ENCODE assay signal across 13 cellular contexts in the genomic region with DNA sequence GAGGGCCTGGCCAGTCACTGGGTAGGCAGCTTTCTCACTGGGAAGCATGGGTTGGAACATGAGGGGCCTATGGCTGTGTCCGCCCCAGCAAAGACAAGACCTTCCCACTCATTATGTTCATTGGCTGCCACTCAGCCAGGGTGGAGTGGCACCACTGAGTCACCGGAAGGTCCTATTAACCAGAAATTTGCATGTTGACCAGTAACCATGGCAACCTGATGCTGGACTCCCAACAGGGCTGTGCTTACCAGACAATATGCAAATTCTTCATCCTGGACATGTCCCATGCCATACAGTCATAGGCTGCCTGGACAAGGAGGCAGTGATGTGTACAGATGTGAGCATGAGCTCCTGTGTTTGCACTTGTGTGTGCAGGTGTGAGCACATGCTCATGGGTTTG.
DNase-seq lines count a peak whose midpoint lies in the region; ATAC-seq and TF ChIP-seq lines count a peak whose summit lies in the region.
"Had no signal": no experiment of that assay in that cellular context is flagged by ENCODE, and none has a peak within 500 bp of the region (broad histone marks: within the 10 kb centered on the region; RNA-seq: fewer than 3 reads in every experiment).

No MANE protein-coding gene starts in this region.

- peaks cover 14% of the 10 kb centered on the region for H3K27me3 ChIP-seq in foreskin keratinocyte
- H3K27me3 ChIP-seq in osteoblast (ENCODE audit: insufficient read depth, low read length): peaks cover 46% of the 10 kb centered on the region

- H3K4me1 ChIP-seq in foreskin keratinocyte (no peaks in the 10 kb centered on the region), osteoblast (ENCODE audit: insufficient read depth, low read length) (no peaks in the 10 kb centered on the region)

- no peaks in the 10 kb centered on the region for H3K79me2 ChIP-seq in osteoblast (ENCODE audit: insufficient read depth, low read length)

- H4K20me1 ChIP-seq in osteoblast (ENCODE audit: insufficient read depth, low read length): no peaks in the 10 kb centered on the region

- ATAC-seq in GM21526 (IDR thresholded peaks at IDR 0.05; ENCODE audit: low FRiP score, unreplicated experiment) (peak; percentile 49), foreskin keratinocyte (peak; percentile 24), GM21723 (IDR thresholded peaks at IDR 0.05; ENCODE audit: unreplicated experiment) (no peak)

- TF ChIP-seq CTCF in foreskin keratinocyte (conservative IDR thresholded peaks at IDR 0.05) (no peak), osteoblast (IDR thresholded peaks at IDR 0.05; ENCODE audit: extremely low read depth, low read depth, low read length) (no peak)

- no peaks in the 10 kb centered on the region for H3K9me3 ChIP-seq in osteoblast (ENCODE audit: low read depth, low read length)

- H3K36me3 ChIP-seq in osteoblast (ENCODE audit: insufficient read depth, low read length): no peaks in the 10 kb centered on the region

- no peak overlapping the region for H2AFZ ChIP-seq in osteoblast (ENCODE audit: low read length)

- no peak overlapping the region for H3K4me2 ChIP-seq in osteoblast (ENCODE audit: insufficient read depth, low read length)

- H3K27ac ChIP-seq in foreskin keratinocyte (no peak overlapping the region), osteoblast (ENCODE audit: low read depth, low read length) (no peak overlapping the region)
- H3K27ac ChIP-seq: skin epidermis had no signal

- no peak overlapping the region for H3K4me3 ChIP-seq in osteoblast (ENCODE audit: insufficient read depth, low read length)
- H3K4me3 ChIP-seq: skin epidermis had no signal

- peak; percentile 59 for DNase-seq in EH (ENCODE audit: low read depth)
- DNase-seq in RKO (ENCODE audit: low spot score): peak; percentile 81
- peak in 1 of 2 donors; percentile 13 for DNase-seq in foreskin keratinocyte
- DNase-seq in HPDE6-E6E7 (ENCODE audit: extremely low spot score): no peak
- no peak for DNase-seq in osteoblast (ENCODE audit: insufficient read length, low spot score, missing footprints)
- no peak for DNase-seq in activated CD4-positive, alpha-beta T cell treated with anti-CD3 and anti-CD28 coated beads for 48 hours
- DNase-seq: aorta; CD4-positive, alpha-beta T cell; immature natural killer cell; T-helper 2 cell had no signal

Comparison
In these comparisons a context has a peak if more than half of its experiments do, and no peak if none do; other contexts are left out.
1. DNase-seq: peak in EH (single experiment) and RKO (single experiment); none in HPDE6-E6E7 (single experiment), osteoblast (single experiment) and activated CD4-positive, alpha-beta T cell treated with anti-CD3 and anti-CD28 coated beads for 48 hours (single experiment).